ENCODE assay signal across 1 cellular context in genomic region chr4:15131551-15131950, GRCh38.
TF ChIP-seq lines count a peak whose summit lies in the region.

No MANE protein-coding gene starts in this region.

TF ChIP-seq in GM23338, 12 proteins besides CTCF, POLR2A, EP300 and RAD21 (continued from another document):
- TF ChIP-seq JUNB (IDR thresholded peaks at IDR 0.05; ENCODE audit: unreplicated experiment) (no peak), REST (IDR thresholded peaks at IDR 0.05; ENCODE audit: unreplicated experiment) (no peak), STAT1 (IDR thresholded peaks at IDR 0.05; ENCODE audit: unreplicated experiment) (no peak), CREB1 (CRISPR knock-in tag; IDR thresholded peaks at IDR 0.05; ENCODE audit: low read depth) (no peak), EZH2 (IDR thresholded peaks at IDR 0.05; ENCODE audit: low read depth, unreplicated experiment) (no peak), ZNF331 (CRISPR knock-in tag; IDR thresholded peaks at IDR 0.05; ENCODE audit: low read depth) (no peak), EZH2phosphoT487 (IDR thresholded peaks at IDR 0.05; ENCODE audit: unreplicated experiment) (no peak), NANOG (IDR thresholded peaks at IDR 0.05; ENCODE audit: borderline replicate concordance) (no peak), ETS1 (IDR thresholded peaks at IDR 0.05) (no peak), ZNF114 (CRISPR knock-in tag; IDR thresholded peaks at IDR 0.05) (no peak)
